Comparison of ENCODE assay signal across 12 cellular contexts in the genomic region with DNA sequence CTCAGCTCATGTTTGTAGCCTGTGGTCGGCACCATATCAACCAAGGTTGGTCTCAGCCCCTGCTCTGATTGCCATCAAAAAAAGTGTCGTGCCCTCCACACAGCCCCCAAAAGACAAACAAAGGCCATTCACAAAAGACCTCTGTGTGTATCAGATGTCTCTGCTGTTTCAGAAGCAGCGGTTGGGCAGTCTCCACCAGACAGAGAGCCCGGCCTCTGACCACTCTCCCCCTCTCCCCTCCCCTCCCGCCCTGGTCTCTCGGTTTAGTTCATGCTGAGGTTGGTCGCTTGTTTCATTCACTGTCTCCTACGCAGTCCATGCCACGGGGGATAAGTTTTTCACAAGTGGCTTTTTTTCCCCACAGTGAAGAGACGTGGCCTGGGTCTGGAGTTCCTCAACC. TPM values are rescaled to one million over a fixed set of nuclear protein-coding genes. Genes with fewer than 3 reads are reported as not detected.
A peak's percentile ranks its signal among the peaks of the same experiment; 100 is the strongest.
DNase-seq lines count a peak whose midpoint lies in the region; ATAC-seq and TF ChIP-seq lines count a peak whose summit lies in the region.
"Had no signal": no experiment of that assay in that cellular context is flagged by ENCODE, and none has a peak within 500 bp of the region (broad histone marks: within the 10 kb centered on the region; RNA-seq: fewer than 3 reads in every experiment).

No MANE protein-coding gene starts in this region.

- in situ Hi-C loops in IMR-90 (cut with MboI; ENCODE audit: low sequenced_read_pairs) = no loop called here

- H3K36me3 Mint-ChIP-seq in CD14-positive monocyte = peaks cover 0 to 3% of the 10 kb centered on the region in 2 donors
- no peaks in the 10 kb centered on the region for H3K36me3 Mint-ChIP-seq in endodermal cell (ENCODE audit: low read depth)
- no peaks in the 10 kb centered on the region for H3K36me3 Mint-ChIP-seq in neural progenitor cell

- H3K4me3 ChIP-seq in IMR-90 (ENCODE audit: insufficient read depth, low read depth, low read length) = no peak overlapping the region
- H3K4me3 ChIP-seq in endodermal cell (ENCODE audit: low read length) = peak overlapping the region; percentile 72
- peak overlapping the region; percentile 46 for H3K4me3 ChIP-seq in neural progenitor cell

- no peaks in the 10 kb centered on the region for H3K9me3 ChIP-seq in IMR-90 (ENCODE audit: control insufficient read depth, insufficient read depth, low read length)
- no peaks in the 10 kb centered on the region for H3K9me3 ChIP-seq in endodermal cell (ENCODE audit: control insufficient read depth, low read length)
- H3K9me3 ChIP-seq in neural progenitor cell (ENCODE audit: low read depth) = no peaks in the 10 kb centered on the region

- no peak overlapping the region for H2BK15ac ChIP-seq in IMR-90 (ENCODE audit: low read depth, low read length)

- H3K79me1 ChIP-seq in IMR-90 (ENCODE audit: low read depth in 1 of 2, low read length in 2 of 2) = no peaks in the 10 kb centered on the region

- no peak for TF ChIP-seq POLR2A in IMR-90 (IDR thresholded peaks at IDR 0.05; ENCODE audit: low read depth, low read length)

- H3K14ac ChIP-seq in IMR-90 (replicated peaks; ENCODE audit: low read depth, low read length) = no peak overlapping the region

- H3K9me1 ChIP-seq in IMR-90 (ENCODE audit: insufficient read depth, low read length) = peaks cover 4% of the 10 kb centered on the region; the same call in 1 of the 2 replicates

- H3K18ac ChIP-seq in IMR-90 (ENCODE audit: low read depth, low read length) = no peak overlapping the region

- peak overlapping the region; percentile 42; the same call in 1 of the 2 replicates for H3K4me2 ChIP-seq in IMR-90 (ENCODE audit: low read depth, low read length)
- peak overlapping the region; percentile 85 for H3K4me2 ChIP-seq in neural progenitor cell

- H3K27ac Mint-ChIP-seq in CD14-positive monocyte = peak overlapping the region in 1 of 7 donors; percentile 16
- no peak overlapping the region for H3K27ac Mint-ChIP-seq in endodermal cell
- peak overlapping the region; percentile 78 for H3K27ac Mint-ChIP-seq in neural progenitor cell

- H3K79me2 ChIP-seq in neural progenitor cell (ENCODE audit: low read depth) = no peaks in the 10 kb centered on the region

- CTCF ChIA-PET in IMR-90 (lab: Yijun Ruan, JAX) = interaction anchor here (0.6 to 0.8 kb wide), 3 partner anchors 10 to 54 kb away, joined by 3 read pairs; no protein-coding TSS in a partner anchor

- H3K4ac ChIP-seq in IMR-90 (ENCODE audit: low read depth, low read length) = no peak overlapping the region

- no peak overlapping the region for H2AK9ac ChIP-seq in IMR-90 (replicated peaks; ENCODE audit: low read depth, low read length, poor library complexity)

- WGBS in IMR-90 (ENCODE audit: extremely low coverage in 2 of 2, insufficient read length in 1 of 2), 2 experiments = 0% methylated on average over 1 of the region's 10 CpGs; no CpG with 5 or more reads in 1 of the 2 experiments
- 2 to 9% methylated on average over 8 to 10 of the region's 10 CpGs for WGBS in endodermal cell (ENCODE audit: insufficient coverage in 1 of 2, insufficient read length in 1 of 2), 2 experiments

- dilution Hi-C loops in IMR-90 (cut with HindIII; ENCODE audit: low sequenced_read_pairs, unreplicated experiment) = no loop called here

- H3K27ac ChIP-seq in IMR-90 (ENCODE audit: insufficient read depth, low read length) = no peak overlapping the region
- H3K27ac ChIP-seq in endodermal cell (ENCODE audit: low read depth, low read length) = no peak overlapping the region
- no peak overlapping the region for H3K27ac ChIP-seq in neural progenitor cell
- H3K27ac ChIP-seq: HL-60 had no signal

- DNase-seq in CD14-positive monocyte (ENCODE audit: low spot score) (no peak), IMR-90 (no peak), endodermal cell (peak; percentile 83), neural progenitor cell (ENCODE audit: low spot score) (peak; percentile 83), NCI-H82 treated with DMSO at 0.1 percent for 48 hours (lab: John Stamatoyannopoulos, UW; ENCODE audit: unreplicated experiment) (no peak), NCI-H774 (lab: John Stamatoyannopoulos, UW) (no peak), OCI-M1 (lab: John Stamatoyannopoulos, UW) (no peak)
- no peak for DNase-seq in activated effector memory CD4-positive, alpha-beta T cell treated with anti-CD3 and anti-CD28 coated beads, Interleukin-2, amount 50 U/mL, for 16 hours
- DNase-seq: Calu3, GOT3, NCI-H2029 treated with DMSO at 0.1 percent for 48 hours had no signal

- H3K27me3 ChIP-seq in IMR-90 (ENCODE audit: control insufficient read depth, insufficient read depth, low read length) (peaks cover 45% of the 10 kb centered on the region), endodermal cell (ENCODE audit: control insufficient read depth, insufficient read depth, low read length, poor library complexity, severe bottlenecking) (peaks cover 28% of the 10 kb centered on the region), neural progenitor cell (peaks cover 56% of the 10 kb centered on the region)

- no peak overlapping the region for H2BK120ac ChIP-seq in IMR-90 (ENCODE audit: low read depth, low read length)

- BruUV-seq in IMR-90 (replicated peaks; lab: Mats Ljungman, UMichigan) = no TSS peak

- TF ChIP-seq RAD21 in IMR-90 (IDR thresholded peaks at IDR 0.05; ENCODE audit: low read length) = no peak

- POLR2A ChIA-PET in IMR-90 (lab: Charles Lee; ENCODE audit: unreplicated experiment) = no interaction called here

- intact Hi-C loops in CD14-positive monocyte (cut with micrococcal nuclease) = no loop called here
- intact Hi-C loops in IMR-90 (cut with micrococcal nuclease) = loop anchor here (5.0 kb wide), 1 partner anchor 59 kb away; no protein-coding TSS in a partner anchor

- ATAC-seq in IMR-90 (ENCODE audit: low read depth) = no peak

- H3K23ac ChIP-seq in IMR-90 (ENCODE audit: low read depth, low read length) = peak overlapping the region; percentile 7; the same call in 1 of the 2 replicates

- no peak overlapping the region for H3K9ac ChIP-seq in IMR-90 (ENCODE audit: low read depth, low read length)
- H3K9ac ChIP-seq in endodermal cell (ENCODE audit: extremely low read depth, low read length, poor library complexity, severe bottlenecking) = no peak overlapping the region
- no peak overlapping the region for H3K9ac ChIP-seq in neural progenitor cell

- H3K4me1 ChIP-seq in IMR-90 (ENCODE audit: control insufficient read depth, insufficient read depth, low read length) (peaks cover 7% of the 10 kb centered on the region; the same call in 1 of the 2 replicates), endodermal cell (ENCODE audit: control insufficient read depth, insufficient read depth, low read length) (peaks cover 21% of the 10 kb centered on the region), neural progenitor cell (peaks cover 35% of the 10 kb centered on the region)

- H3K36me3 ChIP-seq in IMR-90 (ENCODE audit: control insufficient read depth, insufficient read depth, low read length) (no peaks in the 10 kb centered on the region), endodermal cell (ENCODE audit: control insufficient read depth, insufficient read depth, low read length) (no peaks in the 10 kb centered on the region), neural progenitor cell (no peaks in the 10 kb centered on the region)

- H3K27me3 Mint-ChIP-seq in CD14-positive monocyte (ENCODE audit: low read depth in 3 of 3) (peaks cover 69 to 92% (median 74%) of the 10 kb centered on the region in 3 donors), endodermal cell (ENCODE audit: insufficient read depth) (peaks cover 33% of the 10 kb centered on the region), neural progenitor cell (ENCODE audit: insufficient read depth, low read depth) (peaks cover 27% of the 10 kb centered on the region)

- H3K9me3 Mint-ChIP-seq in CD14-positive monocyte (peaks cover 0 to 13% (median 3%) of the 10 kb centered on the region in 7 donors), endodermal cell (no peaks in the 10 kb centered on the region), neural progenitor cell (peaks cover 4% of the 10 kb centered on the region)

- TF ChIP-seq CTCF in CD14-positive monocyte (IDR thresholded peaks at IDR 0.05) = no peak
- no peak for TF ChIP-seq CTCF in IMR-90 (conservative IDR thresholded peaks at IDR 0.05; ENCODE audit: low read depth, low read length)
- no peak for TF ChIP-seq CTCF in endodermal cell (conservative IDR thresholded peaks at IDR 0.05)
- TF ChIP-seq CTCF in neural progenitor cell (IDR thresholded peaks at IDR 0.05) = no peak

- H4K20me1 ChIP-seq in IMR-90 (ENCODE audit: insufficient read depth, low read length) (no peaks in the 10 kb centered on the region), neural progenitor cell (ENCODE audit: low read depth) (peaks cover 18% of the 10 kb centered on the region)

- peaks cover 3% of the 10 kb centered on the region for H3F3A ChIP-seq in neural progenitor cell (ENCODE audit: low read depth)

- H3K56ac ChIP-seq in IMR-90 (ENCODE audit: extremely low read depth, insufficient read depth, low read length) = no peak overlapping the region

- peak overlapping the region; percentile 68 to 91 for H3K4me3 Mint-ChIP-seq in CD14-positive monocyte
- H3K4me3 Mint-ChIP-seq in endodermal cell = peak overlapping the region; percentile 69
- H3K4me3 Mint-ChIP-seq in neural progenitor cell = peak overlapping the region; percentile 82

- no peak overlapping the region for H4K5ac ChIP-seq in IMR-90 (ENCODE audit: low read depth, low read length)

- H3K4me1 Mint-ChIP-seq in CD14-positive monocyte (peaks cover 38% of the 10 kb centered on the region), endodermal cell (peaks cover 33% of the 10 kb centered on the region), neural progenitor cell (peaks cover 35% of the 10 kb centered on the region)

- no peak overlapping the region for H2BK20ac ChIP-seq in IMR-90 (ENCODE audit: low read depth, low read length)

- H4K91ac ChIP-seq in IMR-90 (ENCODE audit: insufficient read depth, low read depth, low read length) = no peak overlapping the region

- H2AFZ ChIP-seq in IMR-90 (replicated peaks; ENCODE audit: low read length, poor library complexity) (peak overlapping the region; percentile 74), neural progenitor cell (replicated peaks) (peak overlapping the region; percentile 78)

- no peak overlapping the region for H2BK5ac ChIP-seq in IMR-90 (ENCODE audit: low read depth, low read length, poor library complexity, severe bottlenecking)

- no peak overlapping the region for H4K8ac ChIP-seq in IMR-90 (ENCODE audit: low read depth in 2 of 2, low read length in 2 of 2)

- no peak overlapping the region for H2AK5ac ChIP-seq in IMR-90 (ENCODE audit: low read depth, low read length)

TF ChIP-seq in IMR-90, 13 proteins besides CTCF, POLR2A, EP300 and RAD21 (continues in another document):
- no peak for TF ChIP-seq RCOR1 (IDR thresholded peaks at IDR 0.05; ENCODE audit: insufficient replicate concordance, low read length)
- TF ChIP-seq SMC3 (IDR thresholded peaks at IDR 0.05; ENCODE audit: low read depth, low read length) = no peak

RNA-seq across cellular contexts. Expression of gene ACTA1, which starts 27.1 kb away (rescaled TPM):
- polyA plus RNA-seq in CD14-positive monocyte (not detected), IMR-90 (2012; rRNA removed) (not detected in 2 replicates)
- total RNA-seq in IMR-90 (2012; rRNA removed) (not detected in 2 replicates), endodermal cell (10 to 100 TPM in 1 of 2 donors, 1 to 10 TPM in 1; 8.2 to 17.3 TPM), neural progenitor cell (ENCODE audit: low replicate concordance) (1.2 and 2.6 TPM in 2 replicates)
- not detected in 2 replicates for polyA plus RNA-seq in IMR-90 (2012; cell fraction: cytosol; rRNA removed)
- polyA plus RNA-seq in IMR-90 (2012; cell fraction: nucleus; rRNA removed; ENCODE audit: low replicate concordance) = 0.78 and 1.9 TPM in 2 replicates
- 19.8 TPM for polyA plus RNA-seq in endodermal cell (2013, experiment 1 of 2)
- polyA plus RNA-seq in endodermal cell (2013, experiment 2 of 2) = 19.5 TPM

Comparison
In these comparisons a context has a peak if more than half of its experiments do, and no peak if none do; other contexts are left out.
1. DNase-seq: peak in endodermal cell (single experiment) and neural progenitor cell (single experiment); none in CD14-positive monocyte (single experiment), IMR-90 (single experiment), NCI-H82 treated with DMSO at 0.1 percent for 48 hours (single experiment), NCI-H774 (single experiment), OCI-M1 (single experiment) and activated effector memory CD4-positive, alpha-beta T cell treated with anti-CD3 and anti-CD28 coated beads, Interleukin-2, amount 50 U/mL, for 16 hours (single experiment).
2. Peak in every context shown above with its lines, with median percentiles within 50 percentile points of each other: H3K4me3 Mint-ChIP-seq.